ENCODE assay signal across 16 cellular contexts in the genomic region with DNA sequence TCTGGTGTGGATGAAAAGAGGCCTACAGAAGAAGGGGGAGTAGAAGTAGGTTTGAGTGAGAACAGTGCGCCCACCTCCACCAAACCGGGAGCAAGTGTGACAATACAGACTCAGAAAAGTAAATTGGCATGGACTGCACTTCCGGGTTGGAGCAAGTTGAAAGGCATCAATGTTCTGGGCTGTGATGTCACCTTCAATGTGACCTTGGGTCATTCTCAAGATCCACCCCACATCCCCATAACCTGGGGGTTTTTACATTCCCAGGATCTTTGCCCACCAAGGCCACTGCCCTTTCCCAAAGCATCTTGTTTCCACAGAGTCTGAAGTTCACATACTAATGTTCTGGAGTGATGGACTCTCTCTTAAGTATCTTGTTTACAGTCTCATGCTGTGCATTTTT. TPM values are rescaled to one million over a fixed set of nuclear protein-coding genes. Genes with fewer than 3 reads are reported as not detected.
DNase-seq lines count a peak whose midpoint lies in the region; ATAC-seq, FAIRE-seq and TF ChIP-seq lines count a peak whose summit lies in the region.
"Had no signal": no experiment of that assay in that cellular context is flagged by ENCODE, and none has a peak within 500 bp of the region (broad histone marks: within the 10 kb centered on the region; RNA-seq: fewer than 3 reads in every experiment).

No MANE protein-coding gene starts in this region.

- H2AFZ ChIP-seq in HepG2 (ENCODE audit: low read length) (no peak overlapping the region), osteoblast (ENCODE audit: low read length) (no peak overlapping the region)

- H3K27me3 ChIP-seq in HepG2 (ENCODE audit: control insufficient read depth in 1 of 2, insufficient read depth in 2 of 2, low read length in 2 of 2): no peaks in the 10 kb centered on the region
- no peaks in the 10 kb centered on the region for H3K27me3 ChIP-seq in right lobe of liver
- no peaks in the 10 kb centered on the region for H3K27me3 ChIP-seq in osteoblast (ENCODE audit: insufficient read depth, low read length)
- H3K27me3 ChIP-seq: BLaER1 treated with 17β-estradiol and CSF1 and Interleukin-3, amounts not matched to agents 10 nM and 100 nM had no signal

- POLR2A ChIA-PET in activated CD4-positive, alpha-beta memory T cell treated with anti-CD3 and anti-CD28 coated beads for 36 hours (lab: Charles Lee): no interaction called here
- POLR2A ChIA-PET in activated CD4-positive, alpha-beta memory T cell treated with anti-CD3 and anti-CD28 coated beads, Interleukin-2, amount 10 ng/mL, durations not matched to agents 7 days and 5 days (lab: Charles Lee): no interaction called here
- POLR2A ChIA-PET in HepG2 (lab: Yijun Ruan, JAX): no interaction called here

- ATAC-seq in HepG2: no peak
- ATAC-seq in right lobe of liver: no peak
- ATAC-seq in activated T-helper 17 cell treated with anti-CD3 and anti-CD28 coated beads, Interleukin-2, amount 50 U/mL, for 72 hours (replicated peaks): no peak
- ATAC-seq in GM19035 (IDR thresholded peaks at IDR 0.05; ENCODE audit: unreplicated experiment): no peak
- ATAC-seq: CD8-positive, alpha-beta T cell had no signal

- H3K4me2 ChIP-seq in HepG2 (ENCODE audit: low read depth, low read length): no peak overlapping the region
- H3K4me2 ChIP-seq in osteoblast (ENCODE audit: insufficient read depth, low read length): no peak overlapping the region
- H3K4me2 ChIP-seq: BLaER1 treated with 17β-estradiol and CSF1 and Interleukin-3, amounts not matched to agents 10 nM and 100 nM had no signal

- H3K27ac ChIP-seq in HepG2 (ENCODE audit: extremely low read length, insufficient read depth, low read length) (no peak overlapping the region), right lobe of liver (no peak overlapping the region), osteoblast (ENCODE audit: low read depth, low read length) (no peak overlapping the region)
- H3K27ac ChIP-seq: BLaER1 treated with 17β-estradiol and CSF1 and Interleukin-3, amounts not matched to agents 10 nM and 100 nM had no signal

- H3K4me3 Mint-ChIP-seq in activated CD4-positive, alpha-beta memory T cell treated with anti-CD3 and anti-CD28 coated beads for 36 hours: no peak overlapping the region
- no peak overlapping the region for H3K4me3 Mint-ChIP-seq in activated CD4-positive, alpha-beta memory T cell treated with anti-CD3 and anti-CD28 coated beads, Interleukin-2, amount 10 ng/mL, durations not matched to agents 7 days and 5 days
- peak overlapping the region; percentile 22 for H3K4me3 Mint-ChIP-seq in activated T-helper 17 cell treated with anti-CD3 and anti-CD28 coated beads, Interleukin-2, amount 50 U/mL, for 72 hours
- H3K4me3 Mint-ChIP-seq: B cell; CD8-positive, alpha-beta T cell; H9 had no signal

- CTCF ChIA-PET in activated CD4-positive, alpha-beta memory T cell treated with anti-CD3 and anti-CD28 coated beads for 36 hours (lab: Charles Lee): no interaction called here
- CTCF ChIA-PET in activated CD4-positive, alpha-beta memory T cell treated with anti-CD3 and anti-CD28 coated beads, Interleukin-2, amount 10 ng/mL, durations not matched to agents 7 days and 5 days (lab: Charles Lee): no interaction called here
- CTCF ChIA-PET in HepG2 (lab: Yijun Ruan, JAX; ENCODE audit: low intra/inter-chr PET ratio, low total read pairs): no interaction called here

- H3K9me3 Mint-ChIP-seq in activated CD4-positive, alpha-beta memory T cell treated with anti-CD3 and anti-CD28 coated beads for 36 hours: no peaks in the 10 kb centered on the region
- no peaks in the 10 kb centered on the region for H3K9me3 Mint-ChIP-seq in activated CD4-positive, alpha-beta memory T cell treated with anti-CD3 and anti-CD28 coated beads, Interleukin-2, amount 10 ng/mL, durations not matched to agents 7 days and 5 days
- peaks cover 3% of the 10 kb centered on the region for H3K9me3 Mint-ChIP-seq in activated T-helper 17 cell treated with anti-CD3 and anti-CD28 coated beads, Interleukin-2, amount 50 U/mL, for 72 hours
- H3K9me3 Mint-ChIP-seq: CD8-positive, alpha-beta T cell had no signal

- H3K9me3 ChIP-seq in HepG2 (ENCODE audit: low read length): no peaks in the 10 kb centered on the region
- no peaks in the 10 kb centered on the region for H3K9me3 ChIP-seq in right lobe of liver
- no peaks in the 10 kb centered on the region for H3K9me3 ChIP-seq in osteoblast (ENCODE audit: low read depth, low read length)
- H3K9me3 ChIP-seq: BLaER1 treated with 17β-estradiol and CSF1 and Interleukin-3, amounts not matched to agents 10 nM and 100 nM had no signal

- no peaks in the 10 kb centered on the region for H3K79me2 ChIP-seq in HepG2 (ENCODE audit: insufficient read depth, low read length)
- H3K79me2 ChIP-seq in osteoblast (ENCODE audit: insufficient read depth, low read length): no peaks in the 10 kb centered on the region

- H3K4me3 ChIP-seq in HepG2 (replicated peaks in 1 of 3; ENCODE audit: insufficient read depth in 1 of 3, low read depth in 2 of 3, low read length in 3 of 3) (no peak overlapping the region), right lobe of liver (no peak overlapping the region), osteoblast (ENCODE audit: insufficient read depth, low read length) (no peak overlapping the region)
- H3K4me3 ChIP-seq: BLaER1 treated with 17β-estradiol and CSF1 and Interleukin-3, amounts not matched to agents 10 nM and 100 nM had no signal

- no peak for DNase-seq in activated CD4-positive, alpha-beta memory T cell treated with anti-CD3 and anti-CD28 coated beads for 36 hours
- no peak for DNase-seq in activated CD4-positive, alpha-beta memory T cell treated with anti-CD3 and anti-CD28 coated beads, Interleukin-2, amount 10 ng/mL, durations not matched to agents 7 days and 5 days
- DNase-seq in HepG2 (ENCODE audit: low spot score): no peak
- no peak for DNase-seq in right lobe of liver
- DNase-seq in osteoblast (ENCODE audit: insufficient read length, low spot score, missing footprints): peak; percentile 54
- DNase-seq: Calu3; CD8-positive, alpha-beta T cell; DMS79 treated with DMSO at 0.1 percent for 48 hours; GF-D8; H9 had no signal

- peak overlapping the region; percentile 5 for H3K27ac Mint-ChIP-seq in activated CD4-positive, alpha-beta memory T cell treated with anti-CD3 and anti-CD28 coated beads for 36 hours
- no peak overlapping the region for H3K27ac Mint-ChIP-seq in activated CD4-positive, alpha-beta memory T cell treated with anti-CD3 and anti-CD28 coated beads, Interleukin-2, amount 10 ng/mL, durations not matched to agents 7 days and 5 days
- no peak overlapping the region for H3K27ac Mint-ChIP-seq in activated T-helper 17 cell treated with anti-CD3 and anti-CD28 coated beads, Interleukin-2, amount 50 U/mL, for 72 hours
- H3K27ac Mint-ChIP-seq: B cell; CD8-positive, alpha-beta T cell had no signal

- no peak for TF ChIP-seq POLR2A in HepG2 (IDR thresholded peaks at IDR 0.05; ENCODE audit: insufficient read depth in 1 of 2, low read depth in 2 of 2, low read length in 2 of 2)
- TF ChIP-seq POLR2A in right lobe of liver (IDR thresholded peaks at IDR 0.05): no peak

- in situ Hi-C loops in HepG2 (cut with HindIII; ENCODE audit: extremely low pct_ligation_motif_present, low pct_unique_long_range_greater_than_20kb): no loop called here

- H3K36me3 ChIP-seq in HepG2 (replicated peaks in 1 of 2; ENCODE audit: control insufficient read depth in 1 of 2, insufficient read depth in 2 of 2, low read length in 2 of 2) (no peaks in the 10 kb centered on the region), right lobe of liver (no peaks in the 10 kb centered on the region), osteoblast (ENCODE audit: insufficient read depth, low read length) (no peaks in the 10 kb centered on the region)
- H3K36me3 ChIP-seq: BLaER1 treated with 17β-estradiol and CSF1 and Interleukin-3, amounts not matched to agents 10 nM and 100 nM had no signal

- no peak for FAIRE-seq in HepG2 (lab: Jason Lieb, UNC)
- FAIRE-seq: H1 had no signal

- BruUV-seq in HepG2 (replicated peaks; lab: Mats Ljungman, UMichigan): no TSS peak

- TF ChIP-seq CTCF in HepG2 (CRISPR knock-in tag; IDR thresholded peaks at IDR 0.05): no peak
- TF ChIP-seq CTCF in right lobe of liver (IDR thresholded peaks at IDR 0.05): no peak
- no peak for TF ChIP-seq CTCF in osteoblast (IDR thresholded peaks at IDR 0.05; ENCODE audit: extremely low read depth, low read depth, low read length)

- peaks cover 14% of the 10 kb centered on the region for H3K4me1 Mint-ChIP-seq in activated CD4-positive, alpha-beta memory T cell treated with anti-CD3 and anti-CD28 coated beads for 36 hours (ENCODE audit: low read depth)
- H3K4me1 Mint-ChIP-seq in activated CD4-positive, alpha-beta memory T cell treated with anti-CD3 and anti-CD28 coated beads, Interleukin-2, amount 10 ng/mL, durations not matched to agents 7 days and 5 days: peaks cover 27% of the 10 kb centered on the region
- H3K4me1 Mint-ChIP-seq in activated T-helper 17 cell treated with anti-CD3 and anti-CD28 coated beads, Interleukin-2, amount 50 U/mL, for 72 hours: peaks cover 3% of the 10 kb centered on the region
- H3K4me1 Mint-ChIP-seq: H9 had no signal

- peaks cover 7% of the 10 kb centered on the region for H3K27me3 Mint-ChIP-seq in activated CD4-positive, alpha-beta memory T cell treated with anti-CD3 and anti-CD28 coated beads for 36 hours
- peaks cover 4% of the 10 kb centered on the region for H3K27me3 Mint-ChIP-seq in activated CD4-positive, alpha-beta memory T cell treated with anti-CD3 and anti-CD28 coated beads, Interleukin-2, amount 10 ng/mL, durations not matched to agents 7 days and 5 days
- H3K27me3 Mint-ChIP-seq in activated T-helper 17 cell treated with anti-CD3 and anti-CD28 coated beads, Interleukin-2, amount 50 U/mL, for 72 hours: no peaks in the 10 kb centered on the region

- H4K20me1 ChIP-seq in HepG2 (ENCODE audit: insufficient read depth, low read length) (no peaks in the 10 kb centered on the region), osteoblast (ENCODE audit: insufficient read depth, low read length) (no peaks in the 10 kb centered on the region)
- H4K20me1 ChIP-seq: BLaER1 treated with 17β-estradiol and CSF1 and Interleukin-3, amounts not matched to agents 10 nM and 100 nM had no signal

- 30% methylated on average over 3 of the region's 3 CpGs for WGBS in HepG2 (ENCODE audit: low lambda C conversion rate)
- 79% methylated on average over 2 of the region's 3 CpGs for WGBS in right lobe of liver (ENCODE audit: insufficient coverage, low coverage, low lambda C conversion rate, missing lambda C conversion rate)

- intact Hi-C loops in activated CD4-positive, alpha-beta memory T cell treated with anti-CD3 and anti-CD28 coated beads for 36 hours (cut with micrococcal nuclease): no loop called here
- intact Hi-C loops in HepG2 (cut with micrococcal nuclease; ENCODE audit: unreplicated experiment) (no loop called here), right lobe of liver (cut with DNase I) (no loop called here)

- no peaks in the 10 kb centered on the region for H3K4me1 ChIP-seq in HepG2 (ENCODE audit: insufficient read depth, low read length)
- H3K4me1 ChIP-seq in right lobe of liver: no peaks in the 10 kb centered on the region
- H3K4me1 ChIP-seq in osteoblast (ENCODE audit: insufficient read depth, low read length): no peaks in the 10 kb centered on the region

- TF ChIP-seq EP300 in HepG2 (IDR thresholded peaks at IDR 0.05; ENCODE audit: low read depth in 2 of 2, low read length in 2 of 2) (no peak), HepG2 (CRISPR knock-in tag; IDR thresholded peaks at IDR 0.05; ENCODE audit: borderline replicate concordance) (no peak)

- no peak overlapping the region for H3K9ac ChIP-seq in HepG2 (ENCODE audit: insufficient read depth, low read depth, low read length)
- H3K9ac ChIP-seq: BLaER1 treated with 17β-estradiol and CSF1 and Interleukin-3, amounts not matched to agents 10 nM and 100 nM had no signal

- H3K36me3 Mint-ChIP-seq in activated CD4-positive, alpha-beta memory T cell treated with anti-CD3 and anti-CD28 coated beads for 36 hours: peaks cover 1% of the 10 kb centered on the region
- H3K36me3 Mint-ChIP-seq in activated CD4-positive, alpha-beta memory T cell treated with anti-CD3 and anti-CD28 coated beads, Interleukin-2, amount 10 ng/mL, durations not matched to agents 7 days and 5 days (ENCODE audit: low read depth): no peaks in the 10 kb centered on the region
- peaks cover 2% of the 10 kb centered on the region for H3K36me3 Mint-ChIP-seq in activated T-helper 17 cell treated with anti-CD3 and anti-CD28 coated beads, Interleukin-2, amount 50 U/mL, for 72 hours (ENCODE audit: low read depth)
- H3K36me3 Mint-ChIP-seq: CD8-positive, alpha-beta T cell had no signal

- TF ChIP-seq RAD21 in HepG2 (CRISPR knock-in tag; IDR thresholded peaks at IDR 0.05): no peak

RNA-seq across cellular contexts. Expression of a gene that starts 5.3 kb away (rescaled TPM):
- total RNA-seq in activated CD4-positive, alpha-beta memory T cell treated with anti-CD3 and anti-CD28 coated beads for 36 hours: 1,000 to 10,000 TPM; 2,258 to 2,294 TPM
- 100 to 1,000 TPM; 682 to 685 TPM for total RNA-seq in activated CD4-positive, alpha-beta memory T cell treated with anti-CD3 and anti-CD28 coated beads, Interleukin-2, amount 10 ng/mL, durations not matched to agents 7 days and 5 days
- total RNA-seq in HepG2 (2016; rRNA removed; fragmentation: Illumina TruSeq; extraction: Trizol) (not detected in 2 replicates), right lobe of liver (under 1 TPM in 4 of 6 experiments, not detected in 2; 0.66 to 0.88 (median 0.78) TPM), osteoblast (not detected in 2 replicates)
- not detected in 2 replicates for total RNA-seq in HepG2 (2016; cell fraction: cytosol; rRNA removed; fragmentation: Illumina TruSeq; extraction: Trizol; ENCODE audit: low read depth)
- total RNA-seq in HepG2 (2016; cell fraction: insoluble cytoplasmic fraction; rRNA removed; fragmentation: Illumina TruSeq; extraction: Trizol): not detected in 2 replicates
- not detected in 2 replicates for total RNA-seq in HepG2 (2016; cell fraction: membrane; rRNA removed; fragmentation: Illumina TruSeq; extraction: Trizol)
- not detected in 2 replicates for total RNA-seq in HepG2 (2016; cell fraction: nucleus; rRNA removed; fragmentation: Illumina TruSeq; extraction: Trizol)
- polyA plus RNA-seq in HepG2 (2011; rRNA removed): 0.10 and 0.12 TPM in 2 replicates
- polyA plus RNA-seq in HepG2 (2011; cell fraction: cytosol; rRNA removed): 0.07 and 0.13 TPM in 2 replicates
- polyA plus RNA-seq in HepG2 (2011; cell fraction: nucleus; rRNA removed): not detected in 2 replicates
- polyA plus RNA-seq in HepG2 (2012): not detected in 2 replicates
- polyA plus RNA-seq in HepG2 (2016; cell fraction: cytosol; fragmentation: Illumina TruSeq; extraction: Trizol; ENCODE audit: low read depth): not detected in 2 replicates
- polyA plus RNA-seq in HepG2 (2016; cell fraction: insoluble cytoplasmic fraction; fragmentation: Illumina TruSeq; extraction: Trizol; ENCODE audit: low read depth): not detected in 2 replicates
- polyA plus RNA-seq in HepG2 (2016; cell fraction: membrane; fragmentation: Illumina TruSeq; extraction: Trizol; ENCODE audit: low read depth): not detected in 2 replicates
- polyA plus RNA-seq in HepG2 (2016; cell fraction: nucleus; fragmentation: Illumina TruSeq; extraction: Trizol; ENCODE audit: insufficient read depth, low read depth): not detected in 2 replicates
- polyA minus RNA-seq in HepG2 (2011; rRNA and poly(A)+ RNA removed; ENCODE audit: low replicate concordance): not detected in 2 replicates
- polyA minus RNA-seq in HepG2 (2011; cell fraction: cytosol; rRNA and poly(A)+ RNA removed): not detected in 2 replicates
- polyA minus RNA-seq in HepG2 (2011; cell fraction: nucleus; rRNA and poly(A)+ RNA removed): not detected in 2 replicates
- total RNA-seq in activated T-helper 17 cell treated with anti-CD3 and anti-CD28 coated beads, Interleukin-2, amount 50 U/mL, for 72 hours: 1,000 to 10,000 TPM; 1,048 to 1,422 TPM
- total RNA-seq: A172, Calu3, H1, H9 had no signal
- polyA plus RNA-seq: H1 had no signal

RNA-seq across cellular contexts. Expression of a gene that starts 29.8 kb away (rescaled TPM):
- 10 to 100 TPM; 65.6 to 67.9 TPM for total RNA-seq in activated CD4-positive, alpha-beta memory T cell treated with anti-CD3 and anti-CD28 coated beads for 36 hours
- total RNA-seq in activated CD4-positive, alpha-beta memory T cell treated with anti-CD3 and anti-CD28 coated beads, Interleukin-2, amount 10 ng/mL, durations not matched to agents 7 days and 5 days: 10 to 100 TPM; 10.7 to 11.0 TPM
- total RNA-seq in HepG2 (2016; rRNA removed; fragmentation: Illumina TruSeq; extraction: Trizol) (not detected in 2 replicates), right lobe of liver (under 1 TPM in 5 of 6 experiments, not detected in 1; 0.44 to 0.93 (median 0.48) TPM), osteoblast (not detected in 2 replicates)
- total RNA-seq in HepG2 (2016; cell fraction: cytosol; rRNA removed; fragmentation: Illumina TruSeq; extraction: Trizol; ENCODE audit: low read depth): not detected in 2 replicates
- total RNA-seq in HepG2 (2016; cell fraction: insoluble cytoplasmic fraction; rRNA removed; fragmentation: Illumina TruSeq; extraction: Trizol): not detected in 2 replicates
- not detected in 2 replicates for total RNA-seq in HepG2 (2016; cell fraction: membrane; rRNA removed; fragmentation: Illumina TruSeq; extraction: Trizol)
- total RNA-seq in HepG2 (2016; cell fraction: nucleus; rRNA removed; fragmentation: Illumina TruSeq; extraction: Trizol): not detected in 2 replicates
- polyA plus RNA-seq in HepG2 (2011; rRNA removed): 0.08 TPM in 1 of 2 replicates, not detected in the other
- polyA plus RNA-seq in HepG2 (2011; cell fraction: cytosol; rRNA removed): not detected in 2 replicates
- not detected in 2 replicates for polyA plus RNA-seq in HepG2 (2011; cell fraction: nucleus; rRNA removed)
- polyA plus RNA-seq in HepG2 (2012): not detected in 2 replicates
- not detected in 2 replicates for polyA plus RNA-seq in HepG2 (2016; cell fraction: cytosol; fragmentation: Illumina TruSeq; extraction: Trizol; ENCODE audit: low read depth)
- polyA plus RNA-seq in HepG2 (2016; cell fraction: insoluble cytoplasmic fraction; fragmentation: Illumina TruSeq; extraction: Trizol; ENCODE audit: low read depth): not detected in 2 replicates
- not detected in 2 replicates for polyA plus RNA-seq in HepG2 (2016; cell fraction: membrane; fragmentation: Illumina TruSeq; extraction: Trizol; ENCODE audit: low read depth)
- not detected in 2 replicates for polyA plus RNA-seq in HepG2 (2016; cell fraction: nucleus; fragmentation: Illumina TruSeq; extraction: Trizol; ENCODE audit: insufficient read depth, low read depth)
- polyA minus RNA-seq in HepG2 (2011; rRNA and poly(A)+ RNA removed; ENCODE audit: low replicate concordance): not detected in 2 replicates
- not detected in 2 replicates for polyA minus RNA-seq in HepG2 (2011; cell fraction: cytosol; rRNA and poly(A)+ RNA removed)
- not detected in 2 replicates for polyA minus RNA-seq in HepG2 (2011; cell fraction: nucleus; rRNA and poly(A)+ RNA removed)
- 1 to 10 TPM; 3.7 to 6.5 TPM for total RNA-seq in activated T-helper 17 cell treated with anti-CD3 and anti-CD28 coated beads, Interleukin-2, amount 50 U/mL, for 72 hours
- total RNA-seq: A172, B cell, Calu3, H1, H9 had no signal
- polyA plus RNA-seq: H1 had no signal

Comparison
In these comparisons a context has a peak if more than half of its experiments do, and no peak if none do; other contexts are left out.
1. RNA of a gene that starts 29.8 kb away (total RNA-seq): 65.6 to 67.9 TPM in activated CD4-positive, alpha-beta memory T cell treated with anti-CD3 and anti-CD28 coated beads for 36 hours; 10.7 to 11.0 TPM in activated CD4-positive, alpha-beta memory T cell treated with anti-CD3 and anti-CD28 coated beads, Interleukin-2, amount 10 ng/mL, durations not matched to agents 7 days and 5 days, 3.7 to 6.5 TPM in activated T-helper 17 cell treated with anti-CD3 and anti-CD28 coated beads, Interleukin-2, amount 50 U/mL, for 72 hours, 0.44 to 0.93 TPM in right lobe of liver, not detected in HepG2 and not detected in osteoblast; every median in the first group is over 4 times any median in the second.
2. RNA of a gene that starts 5.3 kb away (total RNA-seq): 2,258 to 2,294 TPM in activated CD4-positive, alpha-beta memory T cell treated with anti-CD3 and anti-CD28 coated beads for 36 hours, 1,048 to 1,422 TPM in activated T-helper 17 cell treated with anti-CD3 and anti-CD28 coated beads, Interleukin-2, amount 50 U/mL, for 72 hours and 682 to 685 TPM in activated CD4-positive, alpha-beta memory T cell treated with anti-CD3 and anti-CD28 coated beads, Interleukin-2, amount 10 ng/mL, durations not matched to agents 7 days and 5 days; 0.66 to 0.88 TPM in right lobe of liver, not detected in HepG2 and not detected in osteoblast; every median in the first group is over 100 times any median in the second.